In the genomic region with DNA sequence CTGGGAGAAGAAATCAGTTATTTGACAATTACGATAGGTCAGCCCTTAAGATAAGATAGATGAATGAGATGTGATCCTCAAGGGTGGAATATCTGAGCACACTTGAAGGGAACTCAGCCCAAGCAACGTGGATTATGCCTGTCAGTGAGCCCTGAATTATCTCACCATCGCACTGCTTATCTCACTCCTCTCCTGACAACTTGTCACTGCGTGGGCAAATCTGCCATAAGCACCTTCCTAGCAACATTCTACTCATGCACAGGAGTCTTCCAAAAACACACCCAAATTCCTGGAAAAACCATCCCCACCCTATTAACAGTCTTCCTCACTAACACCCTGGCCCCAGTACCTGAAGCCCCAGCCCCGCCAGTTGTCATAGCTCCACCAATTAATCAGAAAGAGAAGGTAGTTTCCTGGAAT, we compare ENCODE assay signal across 19 cellular contexts. TPM values are rescaled to one million over a fixed set of nuclear protein-coding genes. Genes with fewer than 3 reads are reported as not detected.
"Had no signal": no experiment of that assay in that cellular context is flagged by ENCODE, and none has a peak within 500 bp of the region (broad histone marks: within the 10 kb centered on the region; RNA-seq: fewer than 3 reads in every experiment).

No MANE protein-coding gene starts in this region.

- H3K27me3 ChIP-seq: stomach, vagina had no signal

- DNase-seq: activated naive CD4-positive, alpha-beta T cell treated with anti-CD3 and anti-CD28 coated beads for 36 hours; activated T-cell treated with anti-CD3 and anti-CD28 coated beads for 4 hours; dermis blood vessel endothelial cell; effector memory CD4-positive, alpha-beta T cell; immature natural killer cell; kidney glomerular epithelial cell; left ventricle myocardium inferior; mammary epithelial cell; right cardiac atrium; stimulated activated CD4-positive, alpha-beta T cell treated with anti-CD3 and anti-CD28 coated beads, Interleukin-2, amount 100 ng/mL, for 24 hours; stomach; WERI-Rb-1 had no signal

- H3K27ac Mint-ChIP-seq: activated naive CD4-positive, alpha-beta T cell treated with anti-CD3 and anti-CD28 coated beads for 36 hours; activated T-helper 2 cell treated with anti-CD3 and anti-CD28 coated beads, Interferon-gamma antibody, Interleukin-2, Interleukin-4, amounts not matched to agents 10 μg/mL and 5 μg/mL and 100 μg/mL, durations not matched to agents 14 hours and 24 hours and 36 hours; immature natural killer cell had no signal

- ATAC-seq: right cardiac atrium had no signal

- H3K36me3 ChIP-seq: left ventricle myocardium inferior, prostate gland, stomach, vagina, WERI-Rb-1 had no signal

- H3K27ac ChIP-seq: left ventricle myocardium inferior, prostate gland, stomach, vagina, WERI-Rb-1 had no signal

- H3K9me3 Mint-ChIP-seq: activated naive CD4-positive, alpha-beta T cell treated with anti-CD3 and anti-CD28 coated beads for 36 hours; immature natural killer cell had no signal

- H3K4me1 ChIP-seq: left ventricle myocardium inferior, prostate gland, stomach, vagina had no signal

- H3K9me3 ChIP-seq: left ventricle myocardium inferior, prostate gland, stomach, vagina had no signal

- H3K4me3 ChIP-seq: left ventricle myocardium inferior, prostate gland, stomach, vagina had no signal

- H3K36me3 Mint-ChIP-seq: immature natural killer cell had no signal

- H3K4me3 Mint-ChIP-seq: activated naive CD4-positive, alpha-beta T cell treated with anti-CD3 and anti-CD28 coated beads for 36 hours; immature natural killer cell had no signal

RNA-seq across cellular contexts. Expression of gene IL6, which starts 46.5 kb away (rescaled TPM):
- total RNA-seq: activated T-helper 2 cell treated with anti-CD3 and anti-CD28 coated beads, Interferon-gamma antibody, Interleukin-2, Interleukin-4, amounts not matched to agents 10 μg/mL and 5 μg/mL and 100 μg/mL, durations not matched to agents 14 hours and 24 hours and 36 hours; cerebellum; osteocyte; prostate gland; skeletal muscle tissue; stomach; temporal lobe had no signal
- polyA plus RNA-seq: immature natural killer cell, mammary epithelial cell had no signal
